Comparison of ENCODE assay signal across 18 cellular contexts in the genomic region with DNA sequence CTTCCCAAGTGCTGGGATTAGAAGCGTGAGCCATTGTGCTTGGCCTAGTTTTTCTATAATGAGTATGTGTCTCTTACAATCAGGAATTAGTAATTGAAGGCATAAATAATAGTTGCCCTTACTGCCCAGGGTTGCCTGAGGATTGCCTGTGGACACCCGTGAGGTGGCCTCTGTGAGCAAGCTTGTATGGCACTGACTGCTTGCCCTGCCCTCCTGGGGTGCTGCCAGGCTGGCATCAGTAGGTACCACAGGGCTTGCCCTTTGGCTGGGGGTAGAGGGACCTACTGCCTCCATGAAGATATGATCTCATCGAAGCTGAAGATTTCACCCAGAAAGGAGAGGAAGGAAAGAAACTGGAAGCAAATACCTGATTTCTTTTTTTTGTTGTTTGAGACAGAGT. TPM values are rescaled to one million over a fixed set of nuclear protein-coding genes. Genes with fewer than 3 reads are reported as not detected.
A peak's percentile ranks its signal among the peaks of the same experiment; 100 is the strongest.
DNase-seq lines count a peak whose midpoint lies in the region; ATAC-seq and TF ChIP-seq lines count a peak whose summit lies in the region.
"Had no signal": no experiment of that assay in that cellular context is flagged by ENCODE, and none has a peak within 500 bp of the region (broad histone marks: within the 10 kb centered on the region; RNA-seq: fewer than 3 reads in every experiment).

No MANE protein-coding gene starts in this region.

- no peak for TF ChIP-seq POLR2A in gastroesophageal sphincter (IDR thresholded peaks at IDR 0.05)

- no peaks in the 10 kb centered on the region for H3K27me3 Mint-ChIP-seq in activated naive CD4-positive, alpha-beta T cell treated with anti-CD3 and anti-CD28 coated beads, Interleukin-2, amount 50 U/mL, for 24 hours
- H3K27me3 Mint-ChIP-seq in central memory CD8-positive, alpha-beta T cell = no peaks in the 10 kb centered on the region

- H3K4me3 ChIP-seq in OCI-LY7 (ENCODE audit: low read depth, low read length, poor library complexity, severe bottlenecking) (no peak overlapping the region), gastroesophageal sphincter (no peak overlapping the region)
- H3K4me3 ChIP-seq: adrenal gland, dorsolateral prefrontal cortex, HAP-1, mucosa of descending colon, SK-N-MC, suprapubic skin had no signal

- TF ChIP-seq EP300 in gastroesophageal sphincter (IDR thresholded peaks at IDR 0.05) = no peak

- CTCF ChIA-PET in OCI-LY7 (lab: Charles Lee; ENCODE audit: unreplicated experiment) = interaction anchor here (2.5 kb wide), 1 partner anchor 8 kb away, joined by 15 read pairs; no protein-coding TSS in a partner anchor

- no peaks in the 10 kb centered on the region for H4K20me1 ChIP-seq in OCI-LY7 (ENCODE audit: insufficient read depth, low read length)

- no peaks in the 10 kb centered on the region for H3K27me3 ChIP-seq in gastroesophageal sphincter
- H3K27me3 ChIP-seq: adrenal gland, dorsolateral prefrontal cortex, suprapubic skin had no signal

- H3K4me2 ChIP-seq in OCI-LY7 (ENCODE audit: low read length) = peak overlapping the region; percentile 80

- H3K36me3 Mint-ChIP-seq in activated naive CD4-positive, alpha-beta T cell treated with anti-CD3 and anti-CD28 coated beads, Interleukin-2, amount 50 U/mL, for 24 hours = peaks cover 22% of the 10 kb centered on the region
- peaks cover 19% of the 10 kb centered on the region for H3K36me3 Mint-ChIP-seq in central memory CD8-positive, alpha-beta T cell (ENCODE audit: insufficient read depth)

- H3K4me1 Mint-ChIP-seq in activated naive CD4-positive, alpha-beta T cell treated with anti-CD3 and anti-CD28 coated beads, Interleukin-2, amount 50 U/mL, for 24 hours = peaks cover 82% of the 10 kb centered on the region
- peaks cover 52% of the 10 kb centered on the region for H3K4me1 Mint-ChIP-seq in central memory CD8-positive, alpha-beta T cell

- 60 to 67% methylated on average over 1 of the region's 3 CpGs for WGBS in gastroesophageal sphincter (ENCODE audit: low coverage in 1 of 2), 2 donors

- no peak for TF ChIP-seq CTCF in OCI-LY7 (conservative IDR thresholded peaks at IDR 0.05; ENCODE audit: low read length)
- no peak for TF ChIP-seq CTCF in gastroesophageal sphincter (IDR thresholded peaks at IDR 0.05)

- no peak for ATAC-seq in central memory CD8-positive, alpha-beta T cell (replicated peaks; ENCODE audit: extremely low read depth, poor library complexity, severe bottlenecking)
- ATAC-seq in gastroesophageal sphincter (no peak), GM19397 (IDR thresholded peaks at IDR 0.05; ENCODE audit: unreplicated experiment) (no peak)
- ATAC-seq: mucosa of descending colon, Panc1, right cardiac atrium had no signal

- no peak for DNase-seq in activated naive CD4-positive, alpha-beta T cell treated with anti-CD3 and anti-CD28 coated beads, Interleukin-2, amount 50 U/mL, for 16 hours
- no peak for DNase-seq in OCI-LY7 (ENCODE audit: low spot score)
- DNase-seq in central memory CD8-positive, alpha-beta T cell (ENCODE audit: low spot score in 2 of 2) = no peak
- DNase-seq in NCI-H524 (lab: John Stamatoyannopoulos, UW) = no peak
- DNase-seq: DMS 273 treated with DMSO at 0.1 percent for 48 hours, dorsolateral prefrontal cortex, mucosa of descending colon, NCI-H774, occipital lobe had no signal

- no peak overlapping the region for H2AFZ ChIP-seq in OCI-LY7 (ENCODE audit: low read length)

- H3K9me3 ChIP-seq in OCI-LY7 (ENCODE audit: low read length) (no peaks in the 10 kb centered on the region), gastroesophageal sphincter (no peaks in the 10 kb centered on the region)
- H3K9me3 ChIP-seq: adrenal gland, HAP-1, mucosa of descending colon, suprapubic skin had no signal

- H3K9me2 ChIP-seq in OCI-LY7 (ENCODE audit: insufficient read depth, low read length) = no peaks in the 10 kb centered on the region

- POLR2A ChIA-PET in OCI-LY7 (lab: Charles Lee) = interaction anchor here (0.8 to 7.0 kb wide), 9 partner anchors 8 to 38 kb away, joined by 3 to 100 read pairs (median 6); no protein-coding TSS in a partner anchor

- peak overlapping the region; percentile 97 for H3K27ac ChIP-seq in OCI-LY7 (ENCODE audit: low read depth, low read length, poor library complexity, severe bottlenecking)
- no peak overlapping the region for H3K27ac ChIP-seq in gastroesophageal sphincter
- H3K27ac ChIP-seq: adrenal gland, dorsolateral prefrontal cortex, SK-N-MC, suprapubic skin had no signal

- BruUV-seq in OCI-LY7 (replicated peaks; lab: Mats Ljungman, UMichigan) = no TSS peak

- H3K36me3 ChIP-seq in OCI-LY7 (ENCODE audit: insufficient read depth, low read length) (peaks cover 10% of the 10 kb centered on the region; the same call in 1 of the 2 replicates), gastroesophageal sphincter (peaks cover 0 to 16% of the 10 kb centered on the region in 2 donors)
- H3K36me3 ChIP-seq: HAP-1 had no signal

- H3K27ac Mint-ChIP-seq in activated naive CD4-positive, alpha-beta T cell treated with anti-CD3 and anti-CD28 coated beads, Interleukin-2, amount 50 U/mL, for 24 hours = peak overlapping the region; percentile 93
- H3K27ac Mint-ChIP-seq in central memory CD8-positive, alpha-beta T cell (ENCODE audit: low read depth) = peak overlapping the region; percentile 69

- intact Hi-C loops in OCI-LY7 (cut with micrococcal nuclease; ENCODE audit: unreplicated experiment) = no loop called here

- peak overlapping the region; percentile 60 for H3K4me3 Mint-ChIP-seq in activated naive CD4-positive, alpha-beta T cell treated with anti-CD3 and anti-CD28 coated beads, Interleukin-2, amount 50 U/mL, for 24 hours
- H3K4me3 Mint-ChIP-seq in central memory CD8-positive, alpha-beta T cell = no peak overlapping the region

- H3K4me1 ChIP-seq in OCI-LY7 (ENCODE audit: insufficient read depth, low read length, poor library complexity, severe bottlenecking) (peaks cover 99% of the 10 kb centered on the region), gastroesophageal sphincter (peaks cover 0 to 14% (median 3%) of the 10 kb centered on the region in 3 donors)
- H3K4me1 ChIP-seq: HAP-1 had no signal

- H3K9me3 Mint-ChIP-seq in activated naive CD4-positive, alpha-beta T cell treated with anti-CD3 and anti-CD28 coated beads, Interleukin-2, amount 50 U/mL, for 24 hours = no peaks in the 10 kb centered on the region
- H3K9me3 Mint-ChIP-seq in central memory CD8-positive, alpha-beta T cell = no peaks in the 10 kb centered on the region

- H3K79me2 ChIP-seq in OCI-LY7 (ENCODE audit: insufficient read depth, low read depth, low read length) = no peaks in the 10 kb centered on the region; the same call in 1 of the 2 replicates

RNA-seq across cellular contexts. Expression of a gene that starts 23.8 kb away (rescaled TPM):
- 102 and 108 TPM in 2 replicates for total RNA-seq in OCI-LY7 (2014; rRNA removed; shearing (Covaris generic))
- 211 and 214 TPM in 2 replicates for total RNA-seq in OCI-LY7 (2022)
- 10 to 100 TPM; 27.0 to 82.5 (median 54.3) TPM for total RNA-seq in gastroesophageal sphincter

RNA-seq across cellular contexts. Expression of a gene that starts 25.8 kb away (rescaled TPM):
- 23.7 and 24.2 TPM in 2 replicates for total RNA-seq in OCI-LY7 (2014; rRNA removed; shearing (Covaris generic))
- total RNA-seq in OCI-LY7 (2022) (40.3 and 50.5 TPM in 2 replicates), gastroesophageal sphincter (10 to 100 TPM in 1 of 4 donors, 1 to 10 TPM in 3; 1.2 to 14.3 (median 7.1) TPM)

RNA-seq across cellular contexts. Expression of a gene that starts 58.1 kb away (rescaled TPM):
- total RNA-seq in OCI-LY7 (2014; rRNA removed; shearing (Covaris generic)) = 10.0 and 12.0 TPM in 2 replicates
- total RNA-seq in OCI-LY7 (2022) (33.3 and 36.8 TPM in 2 replicates), gastroesophageal sphincter (10 to 100 TPM; 26.8 to 42.8 (median 33.2) TPM)
